18 cellular contexts compared by ENCODE assay signal in the genomic region with DNA sequence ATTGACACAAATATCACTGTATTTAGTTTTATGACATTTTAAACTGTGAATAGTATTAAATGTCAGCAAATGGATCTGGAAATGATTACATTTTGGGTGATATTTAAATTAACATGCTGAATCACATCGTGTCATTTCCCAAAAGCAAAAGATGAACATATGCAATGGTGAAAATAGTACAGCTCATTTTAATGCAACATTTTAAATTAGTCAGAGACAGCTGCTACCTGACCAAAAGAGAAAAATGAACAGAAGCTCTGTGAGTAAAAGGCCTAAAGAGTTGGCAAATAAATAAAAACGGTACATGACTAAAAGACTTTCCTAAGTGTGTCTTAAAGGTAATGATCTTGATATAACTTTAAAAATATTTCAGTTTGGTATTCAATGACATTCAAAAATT.
"Had no signal": no experiment of that assay in that cellular context is flagged by ENCODE, and none has a peak within 500 bp of the region (broad histone marks: within the 10 kb centered on the region; RNA-seq: fewer than 3 reads in every experiment).

No MANE protein-coding gene starts in this region.

- DNase-seq: activated CD4-positive, alpha-beta memory T cell treated with anti-CD3 and anti-CD28 coated beads for 36 hours; activated CD4-positive, alpha-beta T cell treated with anti-CD3 and anti-CD28 coated beads for 1 hour; activated CD8-positive, alpha-beta memory T cell treated with anti-CD3 and anti-CD28 coated beads, Interleukin-2, amount 10 ng/mL, durations not matched to agents 7 days and 5 days; activated effector memory CD4-positive, alpha-beta T cell treated with Interleukin-2 at 50 U/mL for 16 hours; activated T-cell treated with anti-CD3 and anti-CD28 coated beads, Interleukin-2, amount 50 U/mL, for 24 hours; amygdala; body of pancreas; central memory CD4-positive, alpha-beta T cell; colonic mucosa; esophagus squamous epithelium; mesendoderm; posterior cingulate gyrus; retina; stimulated activated CD4-positive, alpha-beta T cell treated with anti-CD3 and anti-CD28 coated beads, Interleukin-4, amount 100 ng/mL, for 1 hour; stimulated activated naive CD4-positive, alpha-beta T cell treated with Interleukin-2 at 50 U/mL for 16 hours had no signal

- ATAC-seq: activated CD8-positive, alpha-beta memory T cell treated with anti-CD3 and anti-CD28 coated beads, Interleukin-2, amount 10 ng/mL, durations not matched to agents 7 days and 5 days; body of pancreas; gastroesophageal sphincter; natural killer cell treated with Interleukin-12 subunit alpha and Interleukin-12 subunit beta and Interleukin-15 and Interleukin-18, amount 100 ng/mL, for 72 hours had no signal

- H3K9me3 ChIP-seq: body of pancreas, colonic mucosa, esophagus squamous epithelium, gastroesophageal sphincter had no signal

- H3K27me3 ChIP-seq: body of pancreas, colonic mucosa, esophagus squamous epithelium, gastroesophageal sphincter had no signal

- H3K27ac ChIP-seq: body of pancreas, colonic mucosa, esophagus squamous epithelium, gastroesophageal sphincter, SK-N-MC had no signal

- H3K36me3 ChIP-seq: colonic mucosa had no signal

- H3K4me3 ChIP-seq: body of pancreas, colonic mucosa, esophagus squamous epithelium, gastroesophageal sphincter, SK-N-MC had no signal

- H3K4me1 ChIP-seq: body of pancreas, colonic mucosa, esophagus squamous epithelium, gastroesophageal sphincter had no signal
